11 cellular contexts compared by ENCODE assay signal in the genomic region with DNA sequence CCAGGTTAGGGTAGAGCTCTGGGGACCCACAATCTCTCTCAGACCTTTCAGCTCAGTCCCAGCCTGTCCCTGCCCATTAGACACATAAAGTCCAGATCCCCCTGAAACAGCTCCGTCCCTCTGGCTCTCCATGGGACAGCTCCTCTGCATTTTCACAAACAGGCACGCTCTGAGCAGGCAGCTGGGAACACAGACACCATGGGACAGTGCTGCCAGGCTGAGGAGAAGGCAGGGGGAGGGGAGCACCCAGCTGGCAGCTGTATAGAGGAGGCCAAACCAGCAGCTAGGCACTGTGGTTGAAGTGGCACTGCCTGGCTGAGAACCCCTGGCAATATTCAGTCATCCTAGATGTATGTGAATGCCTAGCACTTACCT. TPM values are rescaled to one million over a fixed set of nuclear protein-coding genes. Genes with fewer than 3 reads are reported as not detected.
A peak's percentile ranks its signal among the peaks of the same experiment; 100 is the strongest.
DNase-seq lines count a peak whose midpoint lies in the region; ATAC-seq, FAIRE-seq and TF ChIP-seq lines count a peak whose summit lies in the region.
"Had no signal": no experiment of that assay in that cellular context is flagged by ENCODE, and none has a peak within 500 bp of the region (broad histone marks: within the 10 kb centered on the region; RNA-seq: fewer than 3 reads in every experiment).

No MANE protein-coding gene starts in this region.

- H3K4me1 Mint-ChIP-seq in activated CD4-positive, alpha-beta T cell treated with anti-CD3 and anti-CD28 coated beads, Interleukin-2, amount 10 ng/mL, durations not matched to agents 7 days and 5 days = peaks cover 68% of the 10 kb centered on the region
- H3K4me1 Mint-ChIP-seq in activated naive CD8-positive, alpha-beta T cell treated with anti-CD3 and anti-CD28 coated beads for 36 hours = peaks cover 60% of the 10 kb centered on the region

- FAIRE-seq in HepG2 (lab: Jason Lieb, UNC) = no peak
- FAIRE-seq: colon had no signal

- H2AFZ ChIP-seq in HepG2 (ENCODE audit: low read length) = no peak overlapping the region

- H3K27ac ChIP-seq in HepG2 (ENCODE audit: extremely low read length, insufficient read depth, low read length) = peak overlapping the region; percentile 80
- H3K27ac ChIP-seq in thymus (ENCODE audit: low read depth) = peak overlapping the region; percentile 93

- peaks cover 5% of the 10 kb centered on the region for H3K27me3 Mint-ChIP-seq in activated CD4-positive, alpha-beta T cell treated with anti-CD3 and anti-CD28 coated beads, Interleukin-2, amount 10 ng/mL, durations not matched to agents 7 days and 5 days
- H3K27me3 Mint-ChIP-seq in activated naive CD8-positive, alpha-beta T cell treated with anti-CD3 and anti-CD28 coated beads for 36 hours = no peaks in the 10 kb centered on the region

- peaks cover 37% of the 10 kb centered on the region for H3K79me2 ChIP-seq in HepG2 (ENCODE audit: insufficient read depth, low read length)

- H3K4me3 Mint-ChIP-seq in activated CD4-positive, alpha-beta T cell treated with anti-CD3 and anti-CD28 coated beads, Interleukin-2, amount 10 ng/mL, durations not matched to agents 7 days and 5 days = peak overlapping the region; percentile 90
- peak overlapping the region; percentile 86 for H3K4me3 Mint-ChIP-seq in activated naive CD8-positive, alpha-beta T cell treated with anti-CD3 and anti-CD28 coated beads for 36 hours

- TF ChIP-seq POLR2A in HepG2 (IDR thresholded peaks at IDR 0.05; ENCODE audit: insufficient read depth in 1 of 2, low read depth in 2 of 2, low read length in 2 of 2) = no peak

- H3K27me3 ChIP-seq in HepG2 (ENCODE audit: control insufficient read depth in 1 of 2, insufficient read depth in 2 of 2, low read length in 2 of 2) = no peaks in the 10 kb centered on the region; a peak in 1 of 5 replicates
- H3K27me3 ChIP-seq in thymus (ENCODE audit: control insufficient read depth, insufficient read depth) = no peaks in the 10 kb centered on the region
- H3K27me3 ChIP-seq: BE2C had no signal

- H3K4me3 ChIP-seq in HepG2 (replicated peaks in 1 of 3; ENCODE audit: insufficient read depth in 1 of 3, low read depth in 2 of 3, low read length in 3 of 3) (peak overlapping the region in 2 of 3 experiments; percentile 93 to 98; a peak in 3 of 6 replicates), thymus (ENCODE audit: low read length) (peak overlapping the region; percentile 86)

- H3K36me3 ChIP-seq in HepG2 (replicated peaks in 1 of 2; ENCODE audit: control insufficient read depth in 1 of 2, insufficient read depth in 2 of 2, low read length in 2 of 2) (peaks cover 2 to 15% of the 10 kb centered on the region in 2 experiments; a peak in 4 of 5 replicates), thymus (ENCODE audit: control insufficient read depth, insufficient read depth) (peaks cover 17% of the 10 kb centered on the region)
- H3K36me3 ChIP-seq: BE2C had no signal

- in situ Hi-C loops in HepG2 (cut with HindIII; ENCODE audit: extremely low pct_ligation_motif_present, low pct_unique_long_range_greater_than_20kb) = no loop called here

- peaks cover 57% of the 10 kb centered on the region for H3K4me1 ChIP-seq in HepG2 (ENCODE audit: insufficient read depth, low read length)
- H3K4me1 ChIP-seq in thymus (ENCODE audit: control insufficient read depth, insufficient read depth, low read length) = peaks cover 40% of the 10 kb centered on the region
- H3K4me1 ChIP-seq: BE2C had no signal

- no peak for ATAC-seq in HepG2
- no peak for ATAC-seq in HG03097 (IDR thresholded peaks at IDR 0.05; ENCODE audit: low FRiP score, unreplicated experiment)

- intact Hi-C loops in HepG2 (cut with micrococcal nuclease; ENCODE audit: unreplicated experiment) = loop anchor here (5.0 to 10.0 kb wide), 2 partner anchors 42 to 95 kb away; partner anchors contain the start of gene PYCR2

- no peak for TF ChIP-seq EP300 in HepG2 (IDR thresholded peaks at IDR 0.05; ENCODE audit: low read depth in 2 of 2, low read length in 2 of 2)
- TF ChIP-seq EP300 in HepG2 (CRISPR knock-in tag; IDR thresholded peaks at IDR 0.05; ENCODE audit: borderline replicate concordance) = no peak

- peak overlapping the region; percentile 91 for H3K27ac Mint-ChIP-seq in activated CD4-positive, alpha-beta T cell treated with anti-CD3 and anti-CD28 coated beads, Interleukin-2, amount 10 ng/mL, durations not matched to agents 7 days and 5 days
- peak overlapping the region; percentile 87 for H3K27ac Mint-ChIP-seq in activated naive CD8-positive, alpha-beta T cell treated with anti-CD3 and anti-CD28 coated beads for 36 hours

- no TSS peak for BruUV-seq in HepG2 (replicated peaks; lab: Mats Ljungman, UMichigan)

- TF ChIP-seq CTCF in HepG2 (CRISPR knock-in tag; IDR thresholded peaks at IDR 0.05) = no peak

- CTCF ChIA-PET in activated CD4-positive, alpha-beta T cell treated with anti-CD3 and anti-CD28 coated beads, Interleukin-2, amount 10 ng/mL, durations not matched to agents 7 days and 5 days (lab: Charles Lee) = interaction anchor here (0.5 to 4.7 kb wide), 4 partner anchors 9 to 204 kb away, joined by 4 to 35 read pairs (median 6); no protein-coding TSS in a partner anchor
- CTCF ChIA-PET in HepG2 (lab: Yijun Ruan, JAX; ENCODE audit: low intra/inter-chr PET ratio, low total read pairs) = interaction anchor here (1.2 kb wide), 1 partner anchor 405 kb away, joined by 3 read pairs; no protein-coding TSS in a partner anchor

- H4K20me1 ChIP-seq in HepG2 (ENCODE audit: insufficient read depth, low read length) = peaks cover 20% of the 10 kb centered on the region

- H3K9me3 Mint-ChIP-seq in activated CD4-positive, alpha-beta T cell treated with anti-CD3 and anti-CD28 coated beads, Interleukin-2, amount 10 ng/mL, durations not matched to agents 7 days and 5 days = no peaks in the 10 kb centered on the region
- H3K9me3 Mint-ChIP-seq in activated naive CD8-positive, alpha-beta T cell treated with anti-CD3 and anti-CD28 coated beads for 36 hours = no peaks in the 10 kb centered on the region

- 76% methylated on average over 2 of the region's 2 CpGs for WGBS in HepG2 (ENCODE audit: low lambda C conversion rate)
- 41% methylated on average over 2 of the region's 2 CpGs for WGBS in thymus

- peak overlapping the region; percentile 100 for H3K4me2 ChIP-seq in HepG2 (ENCODE audit: low read depth, low read length)

- TF ChIP-seq RAD21 in HepG2 (CRISPR knock-in tag; IDR thresholded peaks at IDR 0.05) = no peak

- H3K9me3 ChIP-seq in HepG2 (ENCODE audit: low read length) (no peaks in the 10 kb centered on the region), thymus (ENCODE audit: control insufficient read depth) (peaks cover 2% of the 10 kb centered on the region)
- H3K9me3 ChIP-seq: BE2C had no signal

- POLR2A ChIA-PET in activated CD4-positive, alpha-beta T cell treated with anti-CD3 and anti-CD28 coated beads, Interleukin-2, amount 10 ng/mL, durations not matched to agents 7 days and 5 days (lab: Charles Lee) = no interaction called here
- POLR2A ChIA-PET in HepG2 (lab: Yijun Ruan, JAX) = interaction anchor here (1.1 to 4.6 kb wide), 6 partner anchors 10 to 182 kb away, joined by 3 to 42 read pairs (median 28); partner anchors contain the start of genes EPHX1, H3-3A, LEFTY1 and PYCR2

- peak overlapping the region; percentile 88 for H3K9ac ChIP-seq in HepG2 (ENCODE audit: insufficient read depth, low read depth, low read length)

- no peak for DNase-seq in activated CD4-positive, alpha-beta T cell treated with anti-CD3 and anti-CD28 coated beads, Interleukin-2, amount 10 ng/mL, durations not matched to agents 7 days and 5 days
- DNase-seq in activated CD4-positive, alpha-beta T cell treated with anti-CD3 and anti-CD28 coated beads, Interleukin-2, amount 50 U/mL, for 1 hour = no peak
- DNase-seq in activated naive CD8-positive, alpha-beta T cell treated with anti-CD3 and anti-CD28 coated beads for 36 hours = no peak
- DNase-seq in HepG2 (ENCODE audit: low spot score) (no peak), amniotic stem cell (lab: John Stamatoyannopoulos, UW) (no peak), germinal center (ENCODE audit: low spot score) (no peak)
- DNase-seq: BE2C had no signal

- H3K36me3 Mint-ChIP-seq in activated CD4-positive, alpha-beta T cell treated with anti-CD3 and anti-CD28 coated beads, Interleukin-2, amount 10 ng/mL, durations not matched to agents 7 days and 5 days (ENCODE audit: low read depth) = peaks cover 51% of the 10 kb centered on the region
- H3K36me3 Mint-ChIP-seq in activated naive CD8-positive, alpha-beta T cell treated with anti-CD3 and anti-CD28 coated beads for 36 hours = peaks cover 13% of the 10 kb centered on the region

RNA-seq across cellular contexts. Expression of gene TMEM63A, which starts 2.0 kb away (rescaled TPM):
- 100 to 1,000 TPM; 197 to 211 TPM for total RNA-seq in activated CD4-positive, alpha-beta T cell treated with anti-CD3 and anti-CD28 coated beads, Interleukin-2, amount 10 ng/mL, durations not matched to agents 7 days and 5 days
- 10 to 100 TPM; 29.5 to 33.0 TPM for total RNA-seq in activated naive CD8-positive, alpha-beta T cell treated with anti-CD3 and anti-CD28 coated beads for 36 hours
- 6.8 and 23.9 TPM in 2 replicates for total RNA-seq in HepG2 (2016; rRNA removed; fragmentation: Illumina TruSeq; extraction: Trizol)
- total RNA-seq in HepG2 (2016; cell fraction: cytosol; rRNA removed; fragmentation: Illumina TruSeq; extraction: Trizol; ENCODE audit: low read depth) = 8.4 and 11.8 TPM in 2 replicates
- total RNA-seq in HepG2 (2016; cell fraction: insoluble cytoplasmic fraction; rRNA removed; fragmentation: Illumina TruSeq; extraction: Trizol) = 6.3 and 23.7 TPM in 2 replicates
- 9.0 and 9.3 TPM in 2 replicates for total RNA-seq in HepG2 (2016; cell fraction: membrane; rRNA removed; fragmentation: Illumina TruSeq; extraction: Trizol)
- total RNA-seq in HepG2 (2016; cell fraction: nucleus; rRNA removed; fragmentation: Illumina TruSeq; extraction: Trizol) = 45.2 and 52.0 TPM in 2 replicates
- polyA plus RNA-seq in HepG2 (2011; rRNA removed) = 53.3 and 68.4 TPM in 2 replicates
- polyA plus RNA-seq in HepG2 (2011; cell fraction: cytosol; rRNA removed) = 12.0 and 12.6 TPM in 2 replicates
- polyA plus RNA-seq in HepG2 (2011; cell fraction: nucleus; rRNA removed) = 382 and 397 TPM in 2 replicates
- 27.8 and 32.4 TPM in 2 replicates for polyA plus RNA-seq in HepG2 (2012)
- polyA plus RNA-seq in HepG2 (2016; cell fraction: cytosol; fragmentation: Illumina TruSeq; extraction: Trizol; ENCODE audit: low read depth) = 1.2 and 1.4 TPM in 2 replicates
- 5.6 and 6.1 TPM in 2 replicates for polyA plus RNA-seq in HepG2 (2016; cell fraction: insoluble cytoplasmic fraction; fragmentation: Illumina TruSeq; extraction: Trizol; ENCODE audit: low read depth)
- 2.8 and 3.1 TPM in 2 replicates for polyA plus RNA-seq in HepG2 (2016; cell fraction: membrane; fragmentation: Illumina TruSeq; extraction: Trizol; ENCODE audit: low read depth)
- 77.1 and 87.3 TPM in 2 replicates for polyA plus RNA-seq in HepG2 (2016; cell fraction: nucleus; fragmentation: Illumina TruSeq; extraction: Trizol; ENCODE audit: insufficient read depth, low read depth)
- polyA minus RNA-seq in HepG2 (2011; rRNA and poly(A)+ RNA removed; ENCODE audit: low replicate concordance) = 69.8 and 79.8 TPM in 2 replicates
- polyA minus RNA-seq in HepG2 (2011; cell fraction: cytosol; rRNA and poly(A)+ RNA removed) = 11.9 and 15.7 TPM in 2 replicates
- 124 and 138 TPM in 2 replicates for polyA minus RNA-seq in HepG2 (2011; cell fraction: nucleus; rRNA and poly(A)+ RNA removed)
- polyA plus RNA-seq in thymus = 38.8 TPM

RNA-seq across cellular contexts. Expression of gene LEFTY1, which starts 8.7 kb away (rescaled TPM):
- not detected for total RNA-seq in activated CD4-positive, alpha-beta T cell treated with anti-CD3 and anti-CD28 coated beads, Interleukin-2, amount 10 ng/mL, durations not matched to agents 7 days and 5 days
- total RNA-seq in activated naive CD8-positive, alpha-beta T cell treated with anti-CD3 and anti-CD28 coated beads for 36 hours = under 1 TPM in 1 of 2 experiments, not detected in 1; 0.39 TPM
- total RNA-seq in HepG2 (2016; rRNA removed; fragmentation: Illumina TruSeq; extraction: Trizol) = 0.29 TPM in 1 of 2 replicates, not detected in the other
- total RNA-seq in HepG2 (2016; cell fraction: cytosol; rRNA removed; fragmentation: Illumina TruSeq; extraction: Trizol; ENCODE audit: low read depth) = 0.20 TPM in 1 of 2 replicates, not detected in the other
- 0.18 and 0.50 TPM in 2 replicates for total RNA-seq in HepG2 (2016; cell fraction: insoluble cytoplasmic fraction; rRNA removed; fragmentation: Illumina TruSeq; extraction: Trizol)
- total RNA-seq in HepG2 (2016; cell fraction: membrane; rRNA removed; fragmentation: Illumina TruSeq; extraction: Trizol) = 0.09 TPM in 1 of 2 replicates, not detected in the other
- total RNA-seq in HepG2 (2016; cell fraction: nucleus; rRNA removed; fragmentation: Illumina TruSeq; extraction: Trizol) = 0.22 and 0.38 TPM in 2 replicates
- polyA plus RNA-seq in HepG2 (2011; rRNA removed) (0.79 and 1.8 TPM in 2 replicates), thymus (1.2 TPM)
- 1.6 and 1.9 TPM in 2 replicates for polyA plus RNA-seq in HepG2 (2011; cell fraction: cytosol; rRNA removed)
- polyA plus RNA-seq in HepG2 (2011; cell fraction: nucleus; rRNA removed) = 0.68 and 0.78 TPM in 2 replicates
- 0.32 and 0.55 TPM in 2 replicates for polyA plus RNA-seq in HepG2 (2012)
- polyA plus RNA-seq in HepG2 (2016; cell fraction: cytosol; fragmentation: Illumina TruSeq; extraction: Trizol; ENCODE audit: low read depth) = not detected in 2 replicates
- polyA plus RNA-seq in HepG2 (2016; cell fraction: insoluble cytoplasmic fraction; fragmentation: Illumina TruSeq; extraction: Trizol; ENCODE audit: low read depth) = 0.14 TPM in 1 of 2 replicates, not detected in the other
- 0.11 TPM in 1 of 2 replicates, not detected in the other for polyA plus RNA-seq in HepG2 (2016; cell fraction: membrane; fragmentation: Illumina TruSeq; extraction: Trizol; ENCODE audit: low read depth)
- polyA plus RNA-seq in HepG2 (2016; cell fraction: nucleus; fragmentation: Illumina TruSeq; extraction: Trizol; ENCODE audit: insufficient read depth, low read depth) = 0.28 and 0.51 TPM in 2 replicates
- polyA minus RNA-seq in HepG2 (2011; rRNA and poly(A)+ RNA removed; ENCODE audit: low replicate concordance) = 0.12 TPM in 1 of 2 replicates, not detected in the other
- 0.49 and 0.53 TPM in 2 replicates for polyA minus RNA-seq in HepG2 (2011; cell fraction: cytosol; rRNA and poly(A)+ RNA removed)
- 0.52 and 0.99 TPM in 2 replicates for polyA minus RNA-seq in HepG2 (2011; cell fraction: nucleus; rRNA and poly(A)+ RNA removed)
- total RNA-seq: smooth muscle cell had no signal
- polyA plus RNA-seq: smooth muscle cell had no signal

RNA-seq across cellular contexts. Expression of gene PYCR2, which starts 43.9 kb away (rescaled TPM):
- 100 to 1,000 TPM in 1 of 2 experiments, 10 to 100 TPM in 1; 98.1 to 120 TPM for total RNA-seq in activated CD4-positive, alpha-beta T cell treated with anti-CD3 and anti-CD28 coated beads, Interleukin-2, amount 10 ng/mL, durations not matched to agents 7 days and 5 days
- 100 to 1,000 TPM; 142 to 149 TPM for total RNA-seq in activated naive CD8-positive, alpha-beta T cell treated with anti-CD3 and anti-CD28 coated beads for 36 hours
- total RNA-seq in HepG2 (2016; rRNA removed; fragmentation: Illumina TruSeq; extraction: Trizol) = 47.8 and 49.5 TPM in 2 replicates
- 8.2 and 9.6 TPM in 2 replicates for total RNA-seq in HepG2 (2016; cell fraction: cytosol; rRNA removed; fragmentation: Illumina TruSeq; extraction: Trizol; ENCODE audit: low read depth)
- 45.9 and 51.2 TPM in 2 replicates for total RNA-seq in HepG2 (2016; cell fraction: insoluble cytoplasmic fraction; rRNA removed; fragmentation: Illumina TruSeq; extraction: Trizol)
- 16.1 and 17.9 TPM in 2 replicates for total RNA-seq in HepG2 (2016; cell fraction: membrane; rRNA removed; fragmentation: Illumina TruSeq; extraction: Trizol)
- total RNA-seq in HepG2 (2016; cell fraction: nucleus; rRNA removed; fragmentation: Illumina TruSeq; extraction: Trizol) = 31.1 and 42.8 TPM in 2 replicates
- 47.2 and 54.2 TPM in 2 replicates for polyA plus RNA-seq in HepG2 (2011; rRNA removed)
- polyA plus RNA-seq in HepG2 (2011; cell fraction: cytosol; rRNA removed) = 25.8 and 40.7 TPM in 2 replicates
- 98.0 and 106 TPM in 2 replicates for polyA plus RNA-seq in HepG2 (2011; cell fraction: nucleus; rRNA removed)
- 29.7 and 35.8 TPM in 2 replicates for polyA plus RNA-seq in HepG2 (2012)
- polyA plus RNA-seq in HepG2 (2016; cell fraction: cytosol; fragmentation: Illumina TruSeq; extraction: Trizol; ENCODE audit: low read depth) = 3.9 and 4.7 TPM in 2 replicates
- 51.7 and 55.3 TPM in 2 replicates for polyA plus RNA-seq in HepG2 (2016; cell fraction: insoluble cytoplasmic fraction; fragmentation: Illumina TruSeq; extraction: Trizol; ENCODE audit: low read depth)
- 8.9 and 9.2 TPM in 2 replicates for polyA plus RNA-seq in HepG2 (2016; cell fraction: membrane; fragmentation: Illumina TruSeq; extraction: Trizol; ENCODE audit: low read depth)
- polyA plus RNA-seq in HepG2 (2016; cell fraction: nucleus; fragmentation: Illumina TruSeq; extraction: Trizol; ENCODE audit: insufficient read depth, low read depth) = 87.0 and 102 TPM in 2 replicates
- 56.1 and 62.6 TPM in 2 replicates for polyA minus RNA-seq in HepG2 (2011; rRNA and poly(A)+ RNA removed; ENCODE audit: low replicate concordance)
- 13.5 and 15.9 TPM in 2 replicates for polyA minus RNA-seq in HepG2 (2011; cell fraction: cytosol; rRNA and poly(A)+ RNA removed)
- polyA minus RNA-seq in HepG2 (2011; cell fraction: nucleus; rRNA and poly(A)+ RNA removed) = 14.4 and 15.9 TPM in 2 replicates
- polyA plus RNA-seq in thymus = 80.7 TPM
